ENCODE assay signal across 1 cellular context in the genomic region with DNA sequence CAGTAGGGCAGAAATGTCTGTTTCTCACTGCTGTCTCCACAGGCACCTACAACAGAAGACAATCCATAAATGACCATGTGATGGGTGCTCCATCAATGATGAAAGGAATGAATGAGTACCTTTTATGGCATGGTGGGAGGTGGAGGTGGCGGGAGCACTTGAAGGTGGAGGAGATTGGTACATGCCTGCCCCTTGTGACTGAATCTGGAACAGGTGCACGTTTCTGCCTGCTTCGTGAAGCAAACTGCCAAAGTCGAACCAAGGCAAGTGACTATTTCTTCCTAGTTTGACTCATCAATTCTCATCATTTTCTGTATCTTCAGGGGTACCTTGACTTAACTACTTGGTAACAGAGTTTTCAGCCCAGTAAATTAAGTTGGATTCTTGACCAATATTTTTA.
TF ChIP-seq lines count a peak whose summit lies in the region.

No MANE protein-coding gene starts in this region.

TF ChIP-seq in HepG2, 621 proteins besides CTCF, POLR2A, EP300 and RAD21:
- TF ChIP-seq, protein P1, sequence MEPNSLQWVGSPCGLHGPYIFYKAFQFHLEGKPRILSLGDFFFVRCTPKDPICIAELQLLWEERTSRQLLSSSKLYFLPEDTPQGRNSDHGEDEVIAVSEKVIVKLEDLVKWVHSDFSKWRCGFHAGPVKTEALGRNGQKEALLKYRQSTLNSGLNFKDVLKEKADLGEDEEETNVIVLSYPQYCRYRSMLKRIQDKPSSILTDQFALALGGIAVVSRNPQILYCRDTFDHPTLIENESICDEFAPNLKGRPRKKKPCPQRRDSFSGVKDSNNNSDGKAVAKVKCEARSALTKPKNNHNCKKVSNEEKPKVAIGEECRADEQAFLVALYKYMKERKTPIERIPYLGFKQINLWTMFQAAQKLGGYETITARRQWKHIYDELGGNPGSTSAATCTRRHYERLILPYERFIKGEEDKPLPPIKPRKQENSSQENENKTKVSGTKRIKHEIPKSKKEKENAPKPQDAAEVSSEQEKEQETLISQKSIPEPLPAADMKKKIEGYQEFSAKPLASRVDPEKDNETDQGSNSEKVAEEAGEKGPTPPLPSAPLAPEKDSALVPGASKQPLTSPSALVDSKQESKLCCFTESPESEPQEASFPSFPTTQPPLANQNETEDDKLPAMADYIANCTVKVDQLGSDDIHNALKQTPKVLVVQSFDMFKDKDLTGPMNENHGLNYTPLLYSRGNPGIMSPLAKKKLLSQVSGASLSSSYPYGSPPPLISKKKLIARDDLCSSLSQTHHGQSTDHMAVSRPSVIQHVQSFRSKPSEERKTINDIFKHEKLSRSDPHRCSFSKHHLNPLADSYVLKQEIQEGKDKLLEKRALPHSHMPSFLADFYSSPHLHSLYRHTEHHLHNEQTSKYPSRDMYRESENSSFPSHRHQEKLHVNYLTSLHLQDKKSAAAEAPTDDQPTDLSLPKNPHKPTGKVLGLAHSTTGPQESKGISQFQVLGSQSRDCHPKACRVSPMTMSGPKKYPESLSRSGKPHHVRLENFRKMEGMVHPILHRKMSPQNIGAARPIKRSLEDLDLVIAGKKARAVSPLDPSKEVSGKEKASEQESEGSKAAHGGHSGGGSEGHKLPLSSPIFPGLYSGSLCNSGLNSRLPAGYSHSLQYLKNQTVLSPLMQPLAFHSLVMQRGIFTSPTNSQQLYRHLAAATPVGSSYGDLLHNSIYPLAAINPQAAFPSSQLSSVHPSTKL (CRISPR knock-in tag; IDR thresholded peaks at IDR 0.05): no peak
- TF ChIP-seq RBM22 (optimal IDR thresholded peaks at IDR 0.05; ENCODE audit: low read length): peak; percentile 23
